8 cellular contexts compared by ENCODE assay signal in genomic region chr17:50198026-50198669, GRCh38. TPM values are rescaled to one million over a fixed set of nuclear protein-coding genes. Genes with fewer than 3 reads are reported as not detected.
DNase-seq lines count a peak whose midpoint lies in the region; ATAC-seq, FAIRE-seq and TF ChIP-seq lines count a peak whose summit lies in the region.

No MANE protein-coding gene starts in this region.

- H3F3A ChIP-seq in PC-9 (ENCODE audit: insufficient read depth, low read depth) = peaks cover 15% of the 10 kb centered on the region; the same call in 1 of the 2 replicates

- TSS peak; percentile 46 for BruUV-seq in PC-9 (replicated peaks; lab: Mats Ljungman, UMichigan)

- H3K79me2 ChIP-seq in PC-9 (ENCODE audit: low read depth) = no peaks in the 10 kb centered on the region

- no peak for ATAC-seq in HG02870 (IDR thresholded peaks at IDR 0.05; ENCODE audit: unreplicated experiment)
- ATAC-seq in HG03571 (IDR thresholded peaks at IDR 0.05; ENCODE audit: unreplicated experiment) = no peak

- H3K4me1 ChIP-seq in PC-9 (replicated peaks; ENCODE audit: insufficient read depth) = peaks cover 22% of the 10 kb centered on the region

- H3K27ac ChIP-seq in PC-9 = no peak overlapping the region

- POLR2A ChIA-PET in PC-9 (lab: Charles Lee; ENCODE audit: unreplicated experiment) = interaction anchor here (0.6 kb wide), 1 partner anchor 498 kb away, joined by 34 read pairs; no protein-coding TSS in a partner anchor

- H3K27me3 Mint-ChIP-seq in activated T-helper 1 cell treated with anti-CD3 and anti-CD28 coated beads, Interleukin-12 subunit alpha, Interleukin-12 subunit beta, Interleukin-2, Interleukin-4 antibody, amounts not matched to agents 30 ng/mL and 10 ng/mL and 1 ng/mL, durations not matched to agents 14 hours and 24 hours and 36 hours (ENCODE audit: insufficient read depth) = peaks cover 54% of the 10 kb centered on the region

- no peaks in the 10 kb centered on the region for H3K9me3 Mint-ChIP-seq in activated T-helper 1 cell treated with anti-CD3 and anti-CD28 coated beads, Interleukin-12 subunit alpha, Interleukin-12 subunit beta, Interleukin-2, Interleukin-4 antibody, amounts not matched to agents 30 ng/mL and 10 ng/mL and 1 ng/mL, durations not matched to agents 14 hours and 24 hours and 36 hours

- no peaks in the 10 kb centered on the region for H3K36me3 ChIP-seq in PC-9 (ENCODE audit: low read depth)

- no peak for TF ChIP-seq POLR2A in H54 (IDR thresholded peaks at IDR 0.05; ENCODE audit: low read depth, low read length)

- H3K9me2 ChIP-seq in PC-9 (ENCODE audit: insufficient read depth) = no peaks in the 10 kb centered on the region

- no peaks in the 10 kb centered on the region for H4K20me1 ChIP-seq in PC-9 (ENCODE audit: insufficient read depth)

- no peak for FAIRE-seq in H54 (lab: Jason Lieb, UNC)

- peak; percentile 66 for TF ChIP-seq CTCF in AG10803 (conservative IDR thresholded peaks at IDR 0.05; ENCODE audit: low read length)
- TF ChIP-seq CTCF in PC-9 (conservative IDR thresholded peaks at IDR 0.05) = peak; percentile 91

- H3K27me3 ChIP-seq in PC-9 (ENCODE audit: insufficient read depth, low read depth) = peaks cover 23% of the 10 kb centered on the region

- H3K27ac Mint-ChIP-seq in activated T-helper 1 cell treated with anti-CD3 and anti-CD28 coated beads, Interleukin-12 subunit alpha, Interleukin-12 subunit beta, Interleukin-2, Interleukin-4 antibody, amounts not matched to agents 30 ng/mL and 10 ng/mL and 1 ng/mL, durations not matched to agents 14 hours and 24 hours and 36 hours = no peak overlapping the region

- peak overlapping the region; percentile 100 for H3K4me3 ChIP-seq in AG10803 (ENCODE audit: low read length)
- H3K4me3 ChIP-seq in PC-9 = no peak overlapping the region

- no peaks in the 10 kb centered on the region for H3K36me3 Mint-ChIP-seq in activated T-helper 1 cell treated with anti-CD3 and anti-CD28 coated beads, Interleukin-12 subunit alpha, Interleukin-12 subunit beta, Interleukin-2, Interleukin-4 antibody, amounts not matched to agents 30 ng/mL and 10 ng/mL and 1 ng/mL, durations not matched to agents 14 hours and 24 hours and 36 hours (ENCODE audit: low read depth)

- intact Hi-C loops in PC-9 (cut with micrococcal nuclease; ENCODE audit: unreplicated experiment) = loop anchor here (1.0 kb wide), 3 partner anchors 25 to 104 kb away; no protein-coding TSS in a partner anchor
- intact Hi-C loops in activated T-helper 1 cell treated with anti-CD3 and anti-CD28 coated beads, Interleukin-12 subunit alpha, Interleukin-12 subunit beta, Interleukin-2, Interleukin-4 antibody, amounts not matched to agents 30 ng/mL and 10 ng/mL and 1 ng/mL, durations not matched to agents 14 hours and 24 hours and 36 hours (cut with micrococcal nuclease) = loop anchor here (1.0 to 2.0 kb wide), 3 partner anchors 29 to 83 kb away; no protein-coding TSS in a partner anchor

- peak; percentile 60 for DNase-seq in AG10803 (ENCODE audit: low read depth)
- DNase-seq in H54 (ENCODE audit: insufficient read length, low spot score) = peak; percentile 57
- DNase-seq in PC-9 = peak; percentile 52 to 65
- DNase-seq in activated T-helper 1 cell treated with anti-CD3 and anti-CD28 coated beads, Interleukin-12 subunit alpha, Interleukin-12 subunit beta, Interleukin-2, Interleukin-4 antibody, amounts not matched to agents 30 ng/mL and 10 ng/mL and 1 ng/mL, durations not matched to agents 14 hours and 24 hours and 36 hours (ENCODE audit: low spot score) = peak; percentile 56
- peak; percentile 33 for DNase-seq in globus pallidus (ENCODE audit: low spot score)
- DNase-seq in putamen (ENCODE audit: low spot score) = peak; percentile 31

- no peak overlapping the region for H2AFZ ChIP-seq in PC-9

- no peak overlapping the region for H3K4me2 ChIP-seq in PC-9

- peak overlapping the region; percentile 16 for H3K4me3 Mint-ChIP-seq in activated T-helper 1 cell treated with anti-CD3 and anti-CD28 coated beads, Interleukin-12 subunit alpha, Interleukin-12 subunit beta, Interleukin-2, Interleukin-4 antibody, amounts not matched to agents 30 ng/mL and 10 ng/mL and 1 ng/mL, durations not matched to agents 14 hours and 24 hours and 36 hours

- H3K4me1 Mint-ChIP-seq in activated T-helper 1 cell treated with anti-CD3 and anti-CD28 coated beads, Interleukin-12 subunit alpha, Interleukin-12 subunit beta, Interleukin-2, Interleukin-4 antibody, amounts not matched to agents 30 ng/mL and 10 ng/mL and 1 ng/mL, durations not matched to agents 14 hours and 24 hours and 36 hours (ENCODE audit: low read depth) = peaks cover 17% of the 10 kb centered on the region

- H3K9me3 ChIP-seq in PC-9 (ENCODE audit: insufficient read depth, low read depth) = no peaks in the 10 kb centered on the region

- CTCF ChIA-PET in PC-9 (lab: Charles Lee) = interaction anchor here (0.6 to 1.1 kb wide), 4 partner anchors 8 to 152 kb away, joined by 3 to 18 read pairs (median 8); no protein-coding TSS in a partner anchor

RNA-seq across cellular contexts. Expression of gene COL1A1, which starts 3.3 kb away (rescaled TPM):
- total RNA-seq in PC-9 (2021) = 20.7 and 29.5 TPM in 2 replicates
- total RNA-seq in activated T-helper 1 cell treated with anti-CD3 and anti-CD28 coated beads, Interleukin-12 subunit alpha, Interleukin-12 subunit beta, Interleukin-2, Interleukin-4 antibody, amounts not matched to agents 30 ng/mL and 10 ng/mL and 1 ng/mL, durations not matched to agents 14 hours and 24 hours and 36 hours = 1.2 and 2.0 TPM in 2 replicates

RNA-seq across cellular contexts. Expression of gene SGCA, which starts 32.3 kb away (rescaled TPM):
- not detected in 2 replicates for total RNA-seq in PC-9 (2021)
- total RNA-seq in activated T-helper 1 cell treated with anti-CD3 and anti-CD28 coated beads, Interleukin-12 subunit alpha, Interleukin-12 subunit beta, Interleukin-2, Interleukin-4 antibody, amounts not matched to agents 30 ng/mL and 10 ng/mL and 1 ng/mL, durations not matched to agents 14 hours and 24 hours and 36 hours = 0.32 and 0.49 TPM in 2 replicates

RNA-seq across cellular contexts. Expression of gene PPP1R9B, which starts 47.7 kb away (rescaled TPM):
- 34.0 and 35.8 TPM in 2 replicates for total RNA-seq in PC-9 (2021)
- 97.1 and 101 TPM in 2 replicates for total RNA-seq in activated T-helper 1 cell treated with anti-CD3 and anti-CD28 coated beads, Interleukin-12 subunit alpha, Interleukin-12 subunit beta, Interleukin-2, Interleukin-4 antibody, amounts not matched to agents 30 ng/mL and 10 ng/mL and 1 ng/mL, durations not matched to agents 14 hours and 24 hours and 36 hours
